In genomic region chr17:31803494-31804213, GRCh38 we compare ENCODE assay signal across 1 cellular context.
TF ChIP-seq lines count a peak whose summit lies in the region.

No MANE protein-coding gene starts in this region.

TF ChIP-seq in HepG2, 621 proteins besides CTCF, POLR2A, EP300 and RAD21 (continued from another document and continues in another):
- TF ChIP-seq RERE (CRISPR knock-in tag; IDR thresholded peaks at IDR 0.05; ENCODE audit: low read depth) (peak; percentile 93), ZNF619 (CRISPR knock-in tag; IDR thresholded peaks at IDR 0.05) (no peak), RARA (CRISPR knock-in tag; IDR thresholded peaks at IDR 0.05) (peak; percentile 91), MYNN (CRISPR knock-in tag; IDR thresholded peaks at IDR 0.05; ENCODE audit: low read depth) (no peak), BHLHE40 (IDR thresholded peaks at IDR 0.05; ENCODE audit: low read length) (peak; percentile 44; the same call in 1 of the 2 replicates), ZBTB42 (CRISPR knock-in tag; IDR thresholded peaks at IDR 0.05) (no peak), ARNT2 (CRISPR knock-in tag; IDR thresholded peaks at IDR 0.05; ENCODE audit: low read depth) (peak; percentile 92), ZNF629 (CRISPR knock-in tag; conservative IDR thresholded peaks at IDR 0.05) (peak; percentile 81), ARNT (IDR thresholded peaks at IDR 0.05) (no peak), ZMYM2 (CRISPR knock-in tag; IDR thresholded peaks at IDR 0.05) (peak; percentile 88), ZZZ3 (CRISPR knock-in tag; IDR thresholded peaks at IDR 0.05; ENCODE audit: borderline replicate concordance) (no peak), HNF4A (CRISPR knock-in tag; IDR thresholded peaks at IDR 0.05) (peak; percentile 99), HNRNPLL (IDR thresholded peaks at IDR 0.05; ENCODE audit: low read depth, low read length, poor library complexity, severe bottlenecking) (no peak), ZNF550 (CRISPR knock-in tag; IDR thresholded peaks at IDR 0.05; ENCODE audit: borderline replicate concordance) (no peak), ZNF354B (CRISPR knock-in tag; IDR thresholded peaks at IDR 0.05) (no peak), KDM5A (IDR thresholded peaks at IDR 0.05; ENCODE audit: borderline replicate concordance, low read length) (no peak), NCOA5 (CRISPR knock-in tag; IDR thresholded peaks at IDR 0.05) (no peak), ZNF737 (CRISPR knock-in tag; IDR thresholded peaks at IDR 0.05; ENCODE audit: borderline replicate concordance) (no peak), ZNF713 (CRISPR knock-in tag; IDR thresholded peaks at IDR 0.05) (no peak), NR2F2 (IDR thresholded peaks at IDR 0.05; ENCODE audit: borderline replicate concordance, low read depth) (peak; percentile 79), CHD4 (IDR thresholded peaks at IDR 0.05; ENCODE audit: borderline replicate concordance, low read length) (peak; percentile 51; the same call in 1 of the 2 replicates), ZFP82 (CRISPR knock-in tag; IDR thresholded peaks at IDR 0.05; ENCODE audit: borderline replicate concordance) (no peak), ZNF674 (CRISPR knock-in tag; IDR thresholded peaks at IDR 0.05; ENCODE audit: low read depth) (no peak), CHCHD3 (CRISPR knock-in tag; IDR thresholded peaks at IDR 0.05) (no peak), ZNF761 (CRISPR knock-in tag; conservative IDR thresholded peaks at IDR 0.05) (no peak), ZNF510 (CRISPR knock-in tag; IDR thresholded peaks at IDR 0.05; ENCODE audit: low read depth) (0 out of 2 replicates have a peak, but pooled peaks have one; percentile 15), KMT2B (CRISPR knock-in tag; IDR thresholded peaks at IDR 0.05) (no peak), TMF1 (CRISPR knock-in tag; IDR thresholded peaks at IDR 0.05; ENCODE audit: low read depth) (no peak), ZBTB43 (CRISPR knock-in tag; conservative IDR thresholded peaks at IDR 0.05) (peak; percentile 94), GATA4 (IDR thresholded peaks at IDR 0.05; ENCODE audit: borderline replicate concordance, low read depth) (peak; percentile 91; the same call in 1 of the 2 replicates), ZNF430 (CRISPR knock-in tag; IDR thresholded peaks at IDR 0.05) (peak; percentile 59; the same call in 1 of the 2 replicates)
- TF ChIP-seq, protein P1, sequence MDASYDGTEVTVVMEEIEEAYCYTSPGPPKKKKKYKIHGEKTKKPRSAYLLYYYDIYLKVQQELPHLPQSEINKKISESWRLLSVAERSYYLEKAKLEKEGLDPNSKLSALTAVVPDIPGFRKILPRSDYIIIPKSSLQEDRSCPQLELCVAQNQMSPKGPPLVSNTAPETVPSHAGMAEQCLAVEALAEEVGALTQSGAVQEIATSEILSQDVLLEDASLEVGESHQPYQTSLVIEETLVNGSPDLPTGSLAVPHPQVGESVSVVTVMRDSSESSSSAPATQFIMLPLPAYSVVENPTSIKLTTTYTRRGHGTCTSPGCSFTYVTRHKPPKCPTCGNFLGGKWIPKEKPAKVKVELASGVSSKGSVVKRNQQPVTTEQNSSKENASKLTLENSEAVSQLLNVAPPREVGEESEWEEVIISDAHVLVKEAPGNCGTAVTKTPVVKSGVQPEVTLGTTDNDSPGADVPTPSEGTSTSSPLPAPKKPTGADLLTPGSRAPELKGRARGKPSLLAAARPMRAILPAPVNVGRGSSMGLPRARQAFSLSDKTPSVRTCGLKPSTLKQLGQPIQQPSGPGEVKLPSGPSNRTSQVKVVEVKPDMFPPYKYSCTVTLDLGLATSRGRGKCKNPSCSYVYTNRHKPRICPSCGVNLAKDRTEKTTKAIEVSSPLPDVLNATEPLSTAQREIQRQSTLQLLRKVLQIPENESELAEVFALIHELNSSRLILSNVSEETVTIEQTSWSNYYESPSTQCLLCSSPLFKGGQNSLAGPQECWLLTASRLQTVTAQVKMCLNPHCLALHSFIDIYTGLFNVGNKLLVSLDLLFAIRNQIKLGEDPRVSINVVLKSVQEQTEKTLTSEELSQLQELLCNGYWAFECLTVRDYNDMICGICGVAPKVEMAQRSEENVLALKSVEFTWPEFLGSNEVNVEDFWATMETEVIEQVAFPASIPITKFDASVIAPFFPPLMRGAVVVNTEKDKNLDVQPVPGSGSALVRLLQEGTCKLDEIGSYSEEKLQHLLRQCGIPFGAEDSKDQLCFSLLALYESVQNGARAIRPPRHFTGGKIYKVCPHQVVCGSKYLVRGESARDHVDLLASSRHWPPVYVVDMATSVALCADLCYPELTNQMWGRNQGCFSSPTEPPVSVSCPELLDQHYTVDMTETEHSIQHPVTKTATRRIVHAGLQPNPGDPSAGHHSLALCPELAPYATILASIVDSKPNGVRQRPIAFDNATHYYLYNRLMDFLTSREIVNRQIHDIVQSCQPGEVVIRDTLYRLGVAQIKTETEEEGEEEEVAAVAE (CRISPR knock-in tag; IDR thresholded peaks at IDR 0.05; ENCODE audit: borderline replicate concordance) = peak; percentile 64
- TF ChIP-seq, protein P2, sequence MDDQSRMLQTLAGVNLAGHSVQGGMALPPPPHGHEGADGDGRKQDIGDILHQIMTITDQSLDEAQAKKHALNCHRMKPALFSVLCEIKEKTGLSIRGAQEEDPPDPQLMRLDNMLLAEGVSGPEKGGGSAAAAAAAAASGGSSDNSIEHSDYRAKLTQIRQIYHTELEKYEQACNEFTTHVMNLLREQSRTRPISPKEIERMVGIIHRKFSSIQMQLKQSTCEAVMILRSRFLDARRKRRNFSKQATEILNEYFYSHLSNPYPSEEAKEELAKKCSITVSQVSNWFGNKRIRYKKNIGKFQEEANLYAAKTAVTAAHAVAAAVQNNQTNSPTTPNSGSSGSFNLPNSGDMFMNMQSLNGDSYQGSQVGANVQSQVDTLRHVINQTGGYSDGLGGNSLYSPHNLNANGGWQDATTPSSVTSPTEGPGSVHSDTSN (CRISPR knock-in tag; IDR thresholded peaks at IDR 0.05; ENCODE audit: borderline replicate concordance) = no peak
- TF ChIP-seq, protein P3, sequence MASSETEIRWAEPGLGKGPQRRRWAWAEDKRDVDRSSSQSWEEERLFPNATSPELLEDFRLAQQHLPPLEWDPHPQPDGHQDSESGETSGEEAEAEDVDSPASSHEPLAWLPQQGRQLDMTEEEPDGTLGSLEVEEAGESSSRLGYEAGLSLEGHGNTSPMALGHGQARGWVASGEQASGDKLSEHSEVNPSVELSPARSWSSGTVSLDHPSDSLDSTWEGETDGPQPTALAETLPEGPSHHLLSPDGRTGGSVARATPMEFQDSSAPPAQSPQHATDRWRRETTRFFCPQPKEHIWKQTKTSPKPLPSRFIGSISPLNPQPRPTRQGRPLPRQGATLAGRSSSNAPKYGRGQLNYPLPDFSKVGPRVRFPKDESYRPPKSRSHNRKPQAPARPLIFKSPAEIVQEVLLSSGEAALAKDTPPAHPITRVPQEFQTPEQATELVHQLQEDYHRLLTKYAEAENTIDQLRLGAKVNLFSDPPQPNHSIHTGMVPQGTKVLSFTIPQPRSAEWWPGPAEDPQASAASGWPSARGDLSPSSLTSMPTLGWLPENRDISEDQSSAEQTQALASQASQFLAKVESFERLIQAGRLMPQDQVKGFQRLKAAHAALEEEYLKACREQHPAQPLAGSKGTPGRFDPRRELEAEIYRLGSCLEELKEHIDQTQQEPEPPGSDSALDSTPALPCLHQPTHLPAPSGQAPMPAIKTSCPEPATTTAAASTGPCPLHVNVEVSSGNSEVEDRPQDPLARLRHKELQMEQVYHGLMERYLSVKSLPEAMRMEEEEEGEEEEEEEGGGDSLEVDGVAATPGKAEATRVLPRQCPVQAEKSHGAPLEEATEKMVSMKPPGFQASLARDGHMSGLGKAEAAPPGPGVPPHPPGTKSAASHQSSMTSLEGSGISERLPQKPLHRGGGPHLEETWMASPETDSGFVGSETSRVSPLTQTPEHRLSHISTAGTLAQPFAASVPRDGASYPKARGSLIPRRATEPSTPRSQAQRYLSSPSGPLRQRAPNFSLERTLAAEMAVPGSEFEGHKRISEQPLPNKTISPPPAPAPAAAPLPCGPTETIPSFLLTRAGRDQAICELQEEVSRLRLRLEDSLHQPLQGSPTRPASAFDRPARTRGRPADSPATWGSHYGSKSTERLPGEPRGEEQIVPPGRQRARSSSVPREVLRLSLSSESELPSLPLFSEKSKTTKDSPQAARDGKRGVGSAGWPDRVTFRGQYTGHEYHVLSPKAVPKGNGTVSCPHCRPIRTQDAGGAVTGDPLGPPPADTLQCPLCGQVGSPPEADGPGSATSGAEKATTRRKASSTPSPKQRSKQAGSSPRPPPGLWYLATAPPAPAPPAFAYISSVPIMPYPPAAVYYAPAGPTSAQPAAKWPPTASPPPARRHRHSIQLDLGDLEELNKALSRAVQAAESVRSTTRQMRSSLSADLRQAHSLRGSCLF (CRISPR knock-in tag; IDR thresholded peaks at IDR 0.05; ENCODE audit: borderline replicate concordance) = no peak
- TF ChIP-seq, protein P4, sequence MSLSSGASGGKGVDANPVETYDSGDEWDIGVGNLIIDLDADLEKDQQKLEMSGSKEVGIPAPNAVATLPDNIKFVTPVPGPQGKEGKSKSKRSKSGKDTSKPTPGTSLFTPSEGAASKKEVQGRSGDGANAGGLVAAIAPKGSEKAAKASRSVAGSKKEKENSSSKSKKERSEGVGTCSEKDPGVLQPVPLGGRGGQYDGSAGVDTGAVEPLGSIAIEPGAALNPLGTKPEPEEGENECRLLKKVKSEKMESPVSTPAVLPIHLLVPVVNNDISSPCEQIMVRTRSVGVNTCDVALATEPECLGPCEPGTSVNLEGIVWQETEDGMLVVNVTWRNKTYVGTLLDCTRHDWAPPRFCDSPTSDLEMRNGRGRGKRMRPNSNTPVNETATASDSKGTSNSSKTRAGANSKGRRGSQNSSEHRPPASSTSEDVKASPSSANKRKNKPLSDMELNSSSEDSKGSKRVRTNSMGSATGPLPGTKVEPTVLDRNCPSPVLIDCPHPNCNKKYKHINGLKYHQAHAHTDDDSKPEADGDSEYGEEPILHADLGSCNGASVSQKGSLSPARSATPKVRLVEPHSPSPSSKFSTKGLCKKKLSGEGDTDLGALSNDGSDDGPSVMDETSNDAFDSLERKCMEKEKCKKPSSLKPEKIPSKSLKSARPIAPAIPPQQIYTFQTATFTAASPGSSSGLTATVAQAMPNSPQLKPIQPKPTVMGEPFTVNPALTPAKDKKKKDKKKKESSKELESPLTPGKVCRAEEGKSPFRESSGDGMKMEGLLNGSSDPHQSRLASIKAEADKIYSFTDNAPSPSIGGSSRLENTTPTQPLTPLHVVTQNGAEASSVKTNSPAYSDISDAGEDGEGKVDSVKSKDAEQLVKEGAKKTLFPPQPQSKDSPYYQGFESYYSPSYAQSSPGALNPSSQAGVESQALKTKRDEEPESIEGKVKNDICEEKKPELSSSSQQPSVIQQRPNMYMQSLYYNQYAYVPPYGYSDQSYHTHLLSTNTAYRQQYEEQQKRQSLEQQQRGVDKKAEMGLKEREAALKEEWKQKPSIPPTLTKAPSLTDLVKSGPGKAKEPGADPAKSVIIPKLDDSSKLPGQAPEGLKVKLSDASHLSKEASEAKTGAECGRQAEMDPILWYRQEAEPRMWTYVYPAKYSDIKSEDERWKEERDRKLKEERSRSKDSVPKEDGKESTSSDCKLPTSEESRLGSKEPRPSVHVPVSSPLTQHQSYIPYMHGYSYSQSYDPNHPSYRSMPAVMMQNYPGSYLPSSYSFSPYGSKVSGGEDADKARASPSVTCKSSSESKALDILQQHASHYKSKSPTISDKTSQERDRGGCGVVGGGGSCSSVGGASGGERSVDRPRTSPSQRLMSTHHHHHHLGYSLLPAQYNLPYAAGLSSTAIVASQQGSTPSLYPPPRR (CRISPR knock-in tag; IDR thresholded peaks at IDR 0.05; ENCODE audit: borderline replicate concordance) = peak; percentile 97
